In genomic region chr16:31118223-31119155, GRCh38 we compare ENCODE assay signal across 6 cellular contexts. TPM values are rescaled to one million over a fixed set of nuclear protein-coding genes. Genes with fewer than 3 reads are reported as not detected.
DNase-seq lines count a peak whose midpoint lies in the region; ATAC-seq and TF ChIP-seq lines count a peak whose summit lies in the region.

No MANE protein-coding gene starts in this region.

- H3F3A ChIP-seq in OCI-LY1 (ENCODE audit: insufficient read depth, low read length): no peaks in the 10 kb centered on the region

- TF ChIP-seq POLR2A in transverse colon (IDR thresholded peaks at IDR 0.05): no peak

- 52 to 58% methylated on average over 9 of the region's 9 CpGs for WGBS in heart right ventricle, 2 donors
- WGBS in transverse colon (ENCODE audit: low coverage in 1 of 2), 2 donors: 54 to 69% methylated on average over 3 to 9 of the region's 9 CpGs

- H4K20me1 ChIP-seq in OCI-LY1 (ENCODE audit: insufficient read depth, low read length): no peaks in the 10 kb centered on the region

- TF ChIP-seq EP300 in transverse colon (IDR thresholded peaks at IDR 0.05; ENCODE audit: low read depth): no peak

- H3K27me3 ChIP-seq in A673 (replicated peaks; ENCODE audit: insufficient read depth, low read depth, low read length, poor library complexity) (no peaks in the 10 kb centered on the region), OCI-LY1 (ENCODE audit: insufficient read depth, low read length) (no peaks in the 10 kb centered on the region), heart right ventricle (no peaks in the 10 kb centered on the region), transverse colon (no peaks in the 10 kb centered on the region)

- POLR2A ChIA-PET in A673 (lab: Charles Lee; ENCODE audit: low non-redundant PET): interaction anchor here (0.6 kb wide), 2 partner anchors 23 to 121 kb away, joined by 4 to 5 read pairs; no protein-coding TSS in a partner anchor

- in situ Hi-C loops in transverse colon (cut with MboI; ENCODE audit: low pct_ligation_motif_present in 1 of 4, low pct_unique_long_range_greater_than_20kb in 1 of 4, low sequenced_read_pairs in 3 of 4): no loop called here

- intact Hi-C loops in A673 (cut with micrococcal nuclease; ENCODE audit: unreplicated experiment): no loop called here
- intact Hi-C loops in heart right ventricle (cut with DNase I): loop anchor here in 5 of 10 donors (1.0 to 10.0 kb wide), 4 partner anchors 20 to 336 kb away; partner anchors contain the start of genes ARMC5 (in 1 of the 5) and FUS (in 1 of the 5)
- intact Hi-C loops in transverse colon (cut with DNase I; ENCODE audit: low total_unique reads): no loop called here

- H3K4me1 ChIP-seq in A673 (ENCODE audit: insufficient read depth, low read length, poor library complexity, severe bottlenecking): peaks cover 6% of the 10 kb centered on the region
- H3K4me1 ChIP-seq in OCI-LY1 (ENCODE audit: insufficient read depth, low read length, severe bottlenecking): peaks cover 16% of the 10 kb centered on the region
- peaks cover 2 to 53% (median 30%) of the 10 kb centered on the region in 9 donors for H3K4me1 ChIP-seq in heart right ventricle
- peaks cover 12 to 50% (median 32%) of the 10 kb centered on the region in 4 donors for H3K4me1 ChIP-seq in transverse colon

- peak in 3 of 8 donors; percentile 2 to 13 (median 11) for ATAC-seq in heart right ventricle

- H3K9me2 ChIP-seq in OCI-LY1 (ENCODE audit: low read depth, low read length): no peaks in the 10 kb centered on the region

- H3K4me2 ChIP-seq in OCI-LY1 (ENCODE audit: low read length): peak overlapping the region; percentile 96

- TF ChIP-seq CTCF in A673 (conservative IDR thresholded peaks at IDR 0.05; ENCODE audit: low read depth, low read length) (no peak), OCI-LY1 (IDR thresholded peaks at IDR 0.05; ENCODE audit: low read length) (no peak), heart right ventricle (IDR thresholded peaks at IDR 0.05) (no peak), transverse colon (IDR thresholded peaks at IDR 0.05) (no peak)

- H3K9ac ChIP-seq in OCI-LY1 (ENCODE audit: low read length): peak overlapping the region; percentile 86

- DNase-seq in A673 (ENCODE audit: low spot score) (no peak), heart right ventricle (no peak), transverse colon (no peak), foreskin melanocyte (no peak)
- no peak for DNase-seq in activated CD4-positive, alpha-beta T cell treated with anti-CD3 and anti-CD28 coated beads, Interleukin-2, amount 50 U/mL, for 1 hour

- H3K79me2 ChIP-seq in OCI-LY1 (ENCODE audit: insufficient read depth, low read length): peaks cover 7% of the 10 kb centered on the region; the same call in 1 of the 2 replicates

- CTCF ChIA-PET in A673 (lab: Charles Lee): interaction anchor here (1.0 to 1.7 kb wide), 2 partner anchors 24 to 164 kb away, joined by 5 to 10 read pairs; no protein-coding TSS in a partner anchor

- H3K9me3 ChIP-seq in A673 (ENCODE audit: low read depth, low read length, poor library complexity, severe bottlenecking) (no peaks in the 10 kb centered on the region), OCI-LY1 (ENCODE audit: low read length) (no peaks in the 10 kb centered on the region), heart right ventricle (no peaks in the 10 kb centered on the region), transverse colon (no peaks in the 10 kb centered on the region)

- peaks cover 39% of the 10 kb centered on the region for H3K36me3 ChIP-seq in A673 (ENCODE audit: insufficient read depth, low read length, poor library complexity, severe bottlenecking)
- peaks cover 43% of the 10 kb centered on the region for H3K36me3 ChIP-seq in OCI-LY1 (ENCODE audit: insufficient read depth, low read length)
- peaks cover 0 to 48% (median 37%) of the 10 kb centered on the region in 9 donors for H3K36me3 ChIP-seq in heart right ventricle
- H3K36me3 ChIP-seq in transverse colon: peaks cover 0 to 31% (median 13%) of the 10 kb centered on the region in 4 donors

- BruUV-seq in A673 (replicated peaks; lab: Mats Ljungman, UMichigan): TSS peak; percentile 45

- no peak overlapping the region for H2AFZ ChIP-seq in OCI-LY1 (ENCODE audit: low read length)

- peak overlapping the region; percentile 79 for H3K27ac ChIP-seq in A673 (ENCODE audit: low read depth, low read length, poor library complexity, severe bottlenecking)
- H3K27ac ChIP-seq in OCI-LY1 (ENCODE audit: low read depth, low read length, poor library complexity, severe bottlenecking): peak overlapping the region; percentile 18
- H3K27ac ChIP-seq in heart right ventricle: peak overlapping the region; percentile 91 to 98 (median 96)
- H3K27ac ChIP-seq in transverse colon: peak overlapping the region; percentile 92 to 100 (median 96)

- H3K4me3 ChIP-seq in A673 (ENCODE audit: low read depth, low read length, poor library complexity, severe bottlenecking): peak overlapping the region; percentile 74
- H3K4me3 ChIP-seq in OCI-LY1 (ENCODE audit: low read depth, low read length, poor library complexity, severe bottlenecking): peak overlapping the region; percentile 87
- H3K4me3 ChIP-seq in heart right ventricle: peak overlapping the region; percentile 44 to 87 (median 74)
- H3K4me3 ChIP-seq in transverse colon: peak overlapping the region; percentile 68 to 92 (median 79)

RNA-seq across cellular contexts. Expression of gene KAT8, which starts 1.0 kb away (rescaled TPM):
- total RNA-seq in A673 (2021): 65.4 and 70.6 TPM in 2 replicates
- total RNA-seq in heart right ventricle: 10 to 100 TPM; 51.9 to 79.9 (median 66.0) TPM
- 100 to 1,000 TPM in 1 of 2 donors, 10 to 100 TPM in 1; 56.3 to 107 TPM for polyA plus RNA-seq in heart right ventricle
- total RNA-seq in transverse colon: 10 to 100 TPM; 61.0 to 93.5 (median 62.1) TPM

RNA-seq across cellular contexts. Expression of gene BCKDK, which starts 10.3 kb away (rescaled TPM):
- total RNA-seq in A673 (2021): 36.6 and 40.6 TPM in 2 replicates
- 10 to 100 TPM; 62.8 to 90.9 (median 74.7) TPM for total RNA-seq in heart right ventricle
- polyA plus RNA-seq in heart right ventricle: 10 to 100 TPM; 26.1 to 57.2 TPM
- 10 to 100 TPM; 46.8 to 56.5 (median 51.3) TPM for total RNA-seq in transverse colon

RNA-seq across cellular contexts. Expression of gene PRSS8, which starts 17.0 kb away (rescaled TPM):
- total RNA-seq in A673 (2021): not detected in 2 replicates
- under 1 TPM in 4 of 10 donors, not detected in 6; 0.15 to 0.57 (median 0.25) TPM for total RNA-seq in heart right ventricle
- polyA plus RNA-seq in heart right ventricle: under 1 TPM in 1 of 2 donors, not detected in 1; 0.09 TPM
- total RNA-seq in transverse colon: 100 to 1,000 TPM; 101 to 510 (median 372) TPM

RNA-seq across cellular contexts. Expression of gene VKORC1, which starts 23.9 kb away (rescaled TPM):
- total RNA-seq in A673 (2021): 85.0 and 98.3 TPM in 2 replicates
- total RNA-seq in heart right ventricle: 10 to 100 TPM; 27.0 to 68.1 (median 31.8) TPM
- 100 to 1,000 TPM in 1 of 2 donors, 10 to 100 TPM in 1; 46.2 to 139 TPM for polyA plus RNA-seq in heart right ventricle
- total RNA-seq in transverse colon: 10 to 100 TPM; 29.5 to 89.0 (median 72.0) TPM

RNA-seq across cellular contexts. Expression of gene PRSS53, which starts 29.7 kb away (rescaled TPM):
- 3.1 and 4.0 TPM in 2 replicates for total RNA-seq in A673 (2021)
- 1 to 10 TPM in 1 of 10 donors, under 1 TPM in 9; 0.21 to 1.4 (median 0.50) TPM for total RNA-seq in heart right ventricle
- 1 to 10 TPM in 1 of 2 donors, under 1 TPM in 1; 0.46 to 2.9 TPM for polyA plus RNA-seq in heart right ventricle
- total RNA-seq in transverse colon: 1 to 10 TPM; 1.1 to 5.2 (median 3.1) TPM

Comparison
In these comparisons a context has a peak if more than half of its experiments do, and no peak if none do; other contexts are left out.
1. H3K27ac ChIP-seq: peak in every context shown above with its lines; median percentile 96 in transverse colon; 96 in heart right ventricle; 79 in A673; 18 in OCI-LY1.
2. RNA of gene PRSS8, which starts 17.0 kb away (total RNA-seq): 101 to 510 TPM in transverse colon; 0.15 to 0.57 TPM in heart right ventricle and not detected in A673; every median in the first group is over 10 times any median in the second.
3. Peak in every context shown above with its lines, with median percentiles within 50 percentile points of each other: H3K4me3 ChIP-seq.